17 cellular contexts compared by ENCODE assay signal in the genomic region with DNA sequence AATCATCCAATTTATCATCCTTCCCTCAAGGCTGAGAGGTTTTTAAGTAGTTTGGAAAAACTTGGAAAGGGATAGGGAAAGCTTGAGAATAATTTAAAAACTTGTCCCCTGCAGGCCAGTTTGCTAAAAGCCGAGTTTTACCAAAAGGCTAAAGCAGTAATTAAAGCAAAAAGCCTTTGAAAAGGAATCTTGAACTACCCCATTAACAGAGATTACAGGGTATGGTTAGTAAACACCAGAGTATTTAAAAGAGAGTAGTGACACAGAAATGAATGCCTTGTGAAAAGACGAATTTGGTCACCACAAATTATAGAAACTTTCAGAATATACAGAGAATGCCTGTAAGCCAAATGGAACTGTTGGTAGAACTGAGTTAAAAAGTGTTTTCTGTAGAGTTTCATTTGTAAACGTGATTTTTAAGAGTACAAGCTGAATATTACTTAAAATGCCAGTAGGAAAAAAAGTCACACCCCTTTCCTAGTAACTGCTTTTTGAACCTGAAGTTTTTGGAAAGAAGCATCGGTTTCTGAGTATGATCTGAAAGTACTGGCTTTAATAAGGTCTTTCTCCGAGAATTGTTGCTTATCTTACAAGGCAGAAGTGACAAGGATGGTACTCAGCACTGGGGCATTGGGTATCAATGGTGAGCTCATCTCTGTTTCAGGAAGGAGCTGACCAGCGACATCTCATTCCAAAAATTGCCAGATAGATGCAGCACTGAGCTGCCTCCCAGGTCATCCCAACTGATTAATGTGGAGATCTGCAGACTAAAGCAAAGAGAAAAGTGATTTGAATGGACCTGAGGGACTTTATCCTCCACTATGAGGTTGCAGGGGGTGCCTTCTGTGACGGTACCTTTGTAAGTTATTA.
A peak's percentile ranks its signal among the peaks of the same experiment; 100 is the strongest.
DNase-seq lines count a peak whose midpoint lies in the region; ATAC-seq and TF ChIP-seq lines count a peak whose summit lies in the region.
"Had no signal": no experiment of that assay in that cellular context is flagged by ENCODE, and none has a peak within 500 bp of the region (broad histone marks: within the 10 kb centered on the region; RNA-seq: fewer than 3 reads in every experiment).

No MANE protein-coding gene starts in this region.

- no peak for TF ChIP-seq CTCF in Calu3 (IDR thresholded peaks at IDR 0.05; ENCODE audit: unreplicated experiment)
- TF ChIP-seq CTCF in esophagus squamous epithelium (IDR thresholded peaks at IDR 0.05): no peak
- no peak for TF ChIP-seq CTCF in BE2C (IDR thresholded peaks at IDR 0.05; ENCODE audit: low read depth, low read length)

- H3K4me1 ChIP-seq in esophagus squamous epithelium (peaks cover 0 to 40% (median 30%) of the 10 kb centered on the region in 3 donors), BE2C (no peaks in the 10 kb centered on the region; the same call in 1 of the 2 replicates)

- H3K4me1 Mint-ChIP-seq in Calu3 (ENCODE audit: low read depth, unreplicated experiment): peaks cover 41% of the 10 kb centered on the region
- H3K4me1 Mint-ChIP-seq in stimulated activated effector memory CD8-positive, alpha-beta T cell treated with anti-CD3 and anti-CD28 coated beads, Interleukin-12 subunit alpha, Interleukin-12 subunit beta, amount 100 ng/mL, for 72 hours: no peaks in the 10 kb centered on the region

- intact Hi-C loops in Calu3 (cut with micrococcal nuclease; ENCODE audit: unreplicated experiment): no loop called here
- intact Hi-C loops in esophagus squamous epithelium (cut with DNase I): no loop called here

- H3K36me3 ChIP-seq in esophagus squamous epithelium (no peaks in the 10 kb centered on the region), BE2C (no peaks in the 10 kb centered on the region)
- H3K36me3 ChIP-seq: ascending aorta, suprapubic skin had no signal

- no peaks in the 10 kb centered on the region for H3K9me3 Mint-ChIP-seq in Calu3 (ENCODE audit: low read depth, unreplicated experiment)
- no peaks in the 10 kb centered on the region for H3K9me3 Mint-ChIP-seq in stimulated activated effector memory CD8-positive, alpha-beta T cell treated with anti-CD3 and anti-CD28 coated beads, Interleukin-12 subunit alpha, Interleukin-12 subunit beta, amount 100 ng/mL, for 72 hours
- H3K9me3 Mint-ChIP-seq: activated CD4-positive, alpha-beta memory T cell treated with anti-CD3 and anti-CD28 coated beads, Interleukin-2, amount 10 ng/mL, durations not matched to agents 7 days and 5 days had no signal

- H3K4me3 Mint-ChIP-seq in Calu3 (ENCODE audit: low read depth, unreplicated experiment): no peak overlapping the region
- no peak overlapping the region for H3K4me3 Mint-ChIP-seq in stimulated activated effector memory CD8-positive, alpha-beta T cell treated with anti-CD3 and anti-CD28 coated beads, Interleukin-12 subunit alpha, Interleukin-12 subunit beta, amount 100 ng/mL, for 72 hours
- H3K4me3 Mint-ChIP-seq: activated CD4-positive, alpha-beta memory T cell treated with anti-CD3 and anti-CD28 coated beads, Interleukin-2, amount 10 ng/mL, durations not matched to agents 7 days and 5 days had no signal

- H3K9me3 ChIP-seq in esophagus squamous epithelium (no peaks in the 10 kb centered on the region), BE2C (no peaks in the 10 kb centered on the region)
- H3K9me3 ChIP-seq: ascending aorta, suprapubic skin had no signal

- no peaks in the 10 kb centered on the region for H3K36me3 Mint-ChIP-seq in Calu3 (ENCODE audit: insufficient read depth, unreplicated experiment)
- no peaks in the 10 kb centered on the region for H3K36me3 Mint-ChIP-seq in stimulated activated effector memory CD8-positive, alpha-beta T cell treated with anti-CD3 and anti-CD28 coated beads, Interleukin-12 subunit alpha, Interleukin-12 subunit beta, amount 100 ng/mL, for 72 hours

- ATAC-seq in stimulated activated effector memory CD8-positive, alpha-beta T cell treated with anti-CD3 and anti-CD28 coated beads, Interleukin-12 subunit alpha, Interleukin-12 subunit beta, amount 100 ng/mL, for 72 hours: peak; percentile 17
- ATAC-seq in GM21447 (IDR thresholded peaks at IDR 0.05; ENCODE audit: unreplicated experiment) (no peak), HG03442 (IDR thresholded peaks at IDR 0.05; ENCODE audit: unreplicated experiment) (no peak)

- no peaks in the 10 kb centered on the region for H3K27me3 Mint-ChIP-seq in Calu3 (ENCODE audit: unreplicated experiment)

- TF ChIP-seq POLR2A in esophagus squamous epithelium (IDR thresholded peaks at IDR 0.05): no peak

- CTCF ChIA-PET in Calu3 (lab: Charles Lee): interaction anchor here (0.6 kb wide), 1 partner anchor 68 kb away, joined by 4 read pairs; no protein-coding TSS in a partner anchor

- 68 to 74% methylated on average over 7 of the region's 7 CpGs for WGBS in esophagus squamous epithelium, 2 donors

- no TSS peak for BruUV-seq in Calu3 (replicated peaks; lab: Mats Ljungman, UMichigan)

- DNase-seq in Calu3 (no peak), RKO (ENCODE audit: low spot score) (peak; percentile 23), epithelial cell of prostate (ENCODE audit: low read depth, low spot score) (no peak), esophagus squamous epithelium (lab: John Stamatoyannopoulos, UW) (no peak), BE2C (no peak)
- no peak for DNase-seq in stimulated activated effector memory CD8-positive, alpha-beta T cell treated with anti-CD3 and anti-CD28 coated beads, Interleukin-12 subunit alpha, Interleukin-12 subunit beta, amount 100 ng/mL, for 72 hours (ENCODE audit: low spot score in 2 of 2)
- DNase-seq: activated CD4-positive, alpha-beta memory T cell treated with anti-CD3 and anti-CD28 coated beads, Interleukin-2, amount 10 ng/mL, durations not matched to agents 7 days and 5 days; cortex of kidney; NCI-H1105 treated with DMSO at 0.1 percent for 48 hours; RPMI8226; small intestine; T1000 had no signal

- H3K27me3 ChIP-seq in esophagus squamous epithelium (no peaks in the 10 kb centered on the region), BE2C (no peaks in the 10 kb centered on the region)
- H3K27me3 ChIP-seq: ascending aorta, BLaER1, suprapubic skin had no signal

- H3K4me3 ChIP-seq in esophagus squamous epithelium (no peak overlapping the region), BE2C (ENCODE audit: low read depth, low read length) (no peak overlapping the region)
- H3K4me3 ChIP-seq: ascending aorta, BLaER1, suprapubic skin had no signal

- H3K27ac ChIP-seq in epithelial cell of prostate (peak overlapping the region; percentile 95), esophagus squamous epithelium (peak overlapping the region in 2 of 4 donors; percentile 73 to 84)
- H3K27ac ChIP-seq: BLaER1, suprapubic skin had no signal

- H3K27ac Mint-ChIP-seq in Calu3 (ENCODE audit: unreplicated experiment): peak overlapping the region; percentile 78
- H3K27ac Mint-ChIP-seq in stimulated activated effector memory CD8-positive, alpha-beta T cell treated with anti-CD3 and anti-CD28 coated beads, Interleukin-12 subunit alpha, Interleukin-12 subunit beta, amount 100 ng/mL, for 72 hours: no peak overlapping the region
- H3K27ac Mint-ChIP-seq: activated CD4-positive, alpha-beta memory T cell treated with anti-CD3 and anti-CD28 coated beads, Interleukin-2, amount 10 ng/mL, durations not matched to agents 7 days and 5 days had no signal
